1 cellular context compared by ENCODE assay signal in the genomic region with DNA sequence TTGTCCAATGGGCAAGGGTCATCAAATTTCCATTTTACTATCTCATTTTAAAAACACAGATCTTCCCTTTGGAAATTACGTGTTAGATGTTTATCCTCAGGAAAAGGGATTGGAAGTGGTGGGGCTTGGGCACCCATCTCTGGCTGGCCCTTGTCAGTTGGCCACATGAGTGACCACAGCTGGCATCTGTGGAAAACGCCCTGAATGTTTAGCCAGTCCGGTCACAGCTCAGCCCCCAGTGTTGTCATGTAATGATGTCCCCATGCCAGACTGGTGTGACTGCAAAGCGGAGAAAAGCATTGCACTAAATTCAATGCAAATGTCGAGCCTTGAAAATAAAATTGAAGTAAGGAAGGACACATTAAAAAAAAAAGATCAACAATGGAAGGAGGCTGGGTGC.
TF ChIP-seq lines count a peak whose summit lies in the region.

No MANE protein-coding gene starts in this region.

TF ChIP-seq in endothelial cell of umbilical vein, 7 proteins besides CTCF, POLR2A, EP300 and RAD21 (continued from another document):
- TF ChIP-seq, protein P1, sequence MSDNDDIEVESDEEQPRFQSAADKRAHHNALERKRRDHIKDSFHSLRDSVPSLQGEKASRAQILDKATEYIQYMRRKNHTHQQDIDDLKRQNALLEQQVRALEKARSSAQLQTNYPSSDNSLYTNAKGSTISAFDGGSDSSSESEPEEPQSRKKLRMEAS (IDR thresholded peaks at IDR 0.05; ENCODE audit: insufficient read depth, insufficient read length) = no peak
- TF ChIP-seq GATA2 (IDR thresholded peaks at IDR 0.05; ENCODE audit: insufficient read depth, insufficient read length, low read depth, low read length) (no peak), MYC (IDR thresholded peaks at IDR 0.05; ENCODE audit: low read depth, low read length) (no peak), JUN (IDR thresholded peaks at IDR 0.05; ENCODE audit: borderline replicate concordance, insufficient read depth, insufficient read length, low read depth) (no peak), FOS (IDR thresholded peaks at IDR 0.05; ENCODE audit: borderline replicate concordance, insufficient read depth, low read length) (no peak), POLR2AphosphoS5 (IDR thresholded peaks at IDR 0.05; ENCODE audit: insufficient read depth, low read depth, low read length) (no peak)
